Comparison of ENCODE assay signal across 15 cellular contexts in genomic region chr3:177835917-177836316, GRCh38.
A peak's percentile ranks its signal among the peaks of the same experiment; 100 is the strongest.
DNase-seq lines count a peak whose midpoint lies in the region; ATAC-seq, FAIRE-seq and TF ChIP-seq lines count a peak whose summit lies in the region.
"Had no signal": no experiment of that assay in that cellular context is flagged by ENCODE, and none has a peak within 500 bp of the region (broad histone marks: within the 10 kb centered on the region; RNA-seq: fewer than 3 reads in every experiment).

No MANE protein-coding gene starts in this region.

- peak overlapping the region; percentile 37 to 88 (median 84) for H3K27ac Mint-ChIP-seq in brain
- H3K27ac Mint-ChIP-seq: activated CD8-positive, alpha-beta T cell treated with anti-CD3 and anti-CD28 coated beads for 36 hours; neural progenitor cell had no signal

- H2AFZ ChIP-seq in keratinocyte (ENCODE audit: control insufficient read depth, low read length): peak overlapping the region; percentile 28
- H2AFZ ChIP-seq: neural progenitor cell had no signal

- H3K36me3 ChIP-seq in right atrium auricular region (no peaks in the 10 kb centered on the region), keratinocyte (ENCODE audit: control insufficient read depth in 2 of 2, extremely low read depth in 1 of 2, insufficient read depth in 2 of 2, low read length in 2 of 2) (no peaks in the 10 kb centered on the region), transverse colon (no peaks in the 10 kb centered on the region)
- H3K36me3 ChIP-seq: cardiac muscle cell, neural progenitor cell, upper lobe of right lung had no signal

- no peaks in the 10 kb centered on the region for H3K36me3 Mint-ChIP-seq in brain
- H3K36me3 Mint-ChIP-seq: neural progenitor cell had no signal

- no peak overlapping the region for H3K4me3 Mint-ChIP-seq in brain
- H3K4me3 Mint-ChIP-seq: activated CD8-positive, alpha-beta T cell treated with anti-CD3 and anti-CD28 coated beads for 36 hours; neural progenitor cell had no signal

- H4K20me1 ChIP-seq in keratinocyte (ENCODE audit: control insufficient read depth, extremely low read depth, insufficient read depth, low read length): no peaks in the 10 kb centered on the region

- TF ChIP-seq EP300 in transverse colon (IDR thresholded peaks at IDR 0.05; ENCODE audit: low read depth): no peak

- H3K27me3 ChIP-seq in right atrium auricular region: no peaks in the 10 kb centered on the region
- H3K27me3 ChIP-seq in keratinocyte (ENCODE audit: control insufficient read depth, extremely low read depth, insufficient read depth, low read length): no peaks in the 10 kb centered on the region
- no peaks in the 10 kb centered on the region for H3K27me3 ChIP-seq in transverse colon
- H3K27me3 ChIP-seq: cardiac muscle cell, neural progenitor cell, upper lobe of right lung had no signal

- 67% methylated on average over 1 of the region's 1 CpG for WGBS in transverse colon (ENCODE audit: low coverage in 1 of 2), 2 donors

- peaks cover 71% of the 10 kb centered on the region for H3K4me1 Mint-ChIP-seq in brain

- no peak overlapping the region for H3K4me3 ChIP-seq in right atrium auricular region
- H3K4me3 ChIP-seq in keratinocyte (ENCODE audit: control insufficient read depth in 2 of 3, extremely low read depth in 1 of 3, insufficient read depth in 2 of 3, low read depth in 1 of 3, low read length in 3 of 3): no peak overlapping the region
- no peak overlapping the region for H3K4me3 ChIP-seq in transverse colon
- H3K4me3 ChIP-seq: cardiac muscle cell, neural progenitor cell, SK-N-MC, upper lobe of right lung had no signal

- no peaks in the 10 kb centered on the region for H3K79me2 ChIP-seq in keratinocyte (ENCODE audit: control insufficient read depth, insufficient read depth, low read length)

- no peaks in the 10 kb centered on the region for H3K27me3 Mint-ChIP-seq in brain
- H3K27me3 Mint-ChIP-seq: activated CD8-positive, alpha-beta T cell treated with anti-CD3 and anti-CD28 coated beads for 36 hours had no signal

- peak; percentile 33 for ATAC-seq in Right ventricle myocardium inferior
- no peak for ATAC-seq in GM18511 (IDR thresholded peaks at IDR 0.05; ENCODE audit: unreplicated experiment)
- ATAC-seq: activated CD8-positive, alpha-beta T cell treated with anti-CD3 and anti-CD28 coated beads for 36 hours had no signal

- no peak for TF ChIP-seq POLR2A in transverse colon (IDR thresholded peaks at IDR 0.05)

- H3K9me1 ChIP-seq in keratinocyte (ENCODE audit: control insufficient read depth, extremely low read depth, insufficient read depth, low read length): no peaks in the 10 kb centered on the region

- FAIRE-seq in keratinocyte (lab: Jason Lieb, UNC): peak; percentile 79

- H3K9ac ChIP-seq in keratinocyte (ENCODE audit: control insufficient read depth, extremely low read depth, insufficient read depth, low read length): no peak overlapping the region
- H3K9ac ChIP-seq: neural progenitor cell had no signal

- TF ChIP-seq CTCF in right atrium auricular region (IDR thresholded peaks at IDR 0.05) (no peak), brain (conservative IDR thresholded peaks at IDR 0.05) (no peak), keratinocyte (optimal IDR thresholded peaks at IDR 0.05 in 1 of 3, IDR thresholded peaks at IDR 0.05 in 1 of 3, conservative IDR thresholded peaks at IDR 0.05 in 1 of 3; ENCODE audit: extremely low read depth in 1 of 3, insufficient read depth in 2 of 3, low read length in 3 of 3) (no peak), transverse colon (IDR thresholded peaks at IDR 0.05) (no peak)

- intact Hi-C loops in Right ventricle myocardium inferior (cut with DNase I) (no loop called here), transverse colon (cut with DNase I; ENCODE audit: low total_unique reads) (no loop called here)

- dilution Hi-C loops in keratinocyte (cut with MboI; ENCODE audit: extremely low pct_ligation_motif_present, low sequenced_read_pairs): no loop called here

- DNase-seq in Right ventricle myocardium inferior (ENCODE audit: missing footprints): no peak
- DNase-seq in right atrium auricular region (ENCODE audit: low spot score): no peak
- peak; percentile 59 for DNase-seq in keratinocyte (ENCODE audit: low read depth, low spot score)
- no peak for DNase-seq in transverse colon
- DNase-seq in NCI-H524 treated with DMSO at 0.1 percent for 48 hours (lab: John Stamatoyannopoulos, UW): no peak
- no peak for DNase-seq in effector CD8-positive, alpha-beta T cell (lab: John Stamatoyannopoulos, UW)
- DNase-seq: activated CD8-positive, alpha-beta T cell treated with anti-CD3 and anti-CD28 coated beads for 36 hours; hippocampal formation; upper lobe of right lung had no signal

- H3K4me1 ChIP-seq in right atrium auricular region (peaks cover 0 to 8% of the 10 kb centered on the region in 2 donors), keratinocyte (ENCODE audit: control insufficient read depth, extremely low read depth, insufficient read depth, low read length) (peaks cover 30% of the 10 kb centered on the region), transverse colon (peaks cover 0 to 6% (median 3%) of the 10 kb centered on the region in 4 donors)

- peaks cover 0 to 4% (median 0%) of the 10 kb centered on the region in 5 experiments for H3K9me3 Mint-ChIP-seq in brain
- H3K9me3 Mint-ChIP-seq: activated CD8-positive, alpha-beta T cell treated with anti-CD3 and anti-CD28 coated beads for 36 hours; neural progenitor cell had no signal

- H3K4me2 ChIP-seq in keratinocyte (ENCODE audit: control insufficient read depth, extremely low read depth, insufficient read depth, low read depth, low read length): peak overlapping the region; percentile 11
- H3K4me2 ChIP-seq: neural progenitor cell had no signal

- in situ Hi-C loops in transverse colon (cut with MboI; ENCODE audit: low pct_ligation_motif_present in 1 of 4, low pct_unique_long_range_greater_than_20kb in 1 of 4, low sequenced_read_pairs in 3 of 4): no loop called here

- H3K27ac ChIP-seq in right atrium auricular region (peak overlapping the region in 1 of 2 donors; percentile 36), keratinocyte (ENCODE audit: control insufficient read depth, insufficient read depth, low read length) (peak overlapping the region; percentile 32), transverse colon (peak overlapping the region; percentile 4 to 28 (median 7))
- H3K27ac ChIP-seq: C4-2B, cardiac muscle cell, neural progenitor cell, SK-N-MC had no signal

- H3K9me3 ChIP-seq in right atrium auricular region (no peaks in the 10 kb centered on the region), keratinocyte (ENCODE audit: control insufficient read depth, low read depth, low read length) (no peaks in the 10 kb centered on the region), transverse colon (no peaks in the 10 kb centered on the region)
- H3K9me3 ChIP-seq: upper lobe of right lung had no signal
